Comparison of ENCODE assay signal across 23 cellular contexts in the genomic region with DNA sequence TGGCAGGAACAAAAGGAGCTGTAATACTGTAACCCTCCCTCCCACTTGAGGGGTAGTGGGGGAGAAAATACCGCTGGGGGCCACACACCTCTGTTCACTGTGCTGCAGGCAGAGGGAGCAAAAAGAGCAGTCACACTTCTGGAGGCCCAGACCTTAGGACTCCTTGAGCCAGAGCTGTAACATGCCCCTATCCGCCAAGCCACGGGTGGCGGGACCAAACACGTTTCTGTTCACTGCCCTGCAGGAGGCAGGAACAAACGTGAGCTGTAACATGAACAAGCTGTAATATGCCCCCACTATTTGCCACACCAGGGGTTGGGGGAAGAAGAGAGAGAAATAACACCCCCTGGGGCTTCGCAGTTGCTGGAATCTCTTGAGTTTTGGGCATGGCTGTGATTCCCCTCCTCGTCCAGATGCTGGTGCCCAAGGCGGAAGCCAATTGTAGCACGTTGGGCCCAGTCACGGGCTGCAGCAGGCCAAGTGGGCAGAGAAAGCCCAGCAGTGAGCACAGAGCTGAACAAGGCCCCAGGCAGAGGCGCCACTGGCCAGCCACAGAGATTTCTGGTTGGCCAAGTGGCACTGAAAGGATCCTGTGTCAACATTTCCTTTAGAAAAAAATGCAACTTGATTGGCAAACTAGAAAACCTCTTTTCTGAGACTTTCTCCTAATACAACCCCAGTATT.
"Had no signal": no experiment of that assay in that cellular context is flagged by ENCODE, and none has a peak within 500 bp of the region (broad histone marks: within the 10 kb centered on the region; RNA-seq: fewer than 3 reads in every experiment).

No MANE protein-coding gene starts in this region.

- H3K27me3 ChIP-seq: dorsolateral prefrontal cortex, stomach, upper lobe of right lung had no signal

- H3K27ac ChIP-seq: dorsolateral prefrontal cortex, epithelial cell of prostate, prostate gland, stomach, upper lobe of right lung, VCaP had no signal

- H3K4me1 ChIP-seq: prostate gland, upper lobe of right lung had no signal

- H3K36me3 Mint-ChIP-seq: brain had no signal

- H3K9me3 ChIP-seq: prostate gland, upper lobe of right lung had no signal

- FAIRE-seq: colon, islet of Langerhans had no signal

- H3K27me3 Mint-ChIP-seq: activated naive CD8-positive, alpha-beta T cell treated with anti-CD3 and anti-CD28 coated beads, Interleukin-2, amount 50 U/mL, for 24 hours; brain had no signal

- H3K4me3 Mint-ChIP-seq: activated naive CD8-positive, alpha-beta T cell treated with anti-CD3 and anti-CD28 coated beads, Interleukin-2, amount 50 U/mL, for 24 hours; brain had no signal

- H3K36me3 ChIP-seq: prostate gland, stomach, upper lobe of right lung had no signal

- DNase-seq: activated CD4-positive, alpha-beta T cell treated with anti-CD3 and anti-CD28 coated beads for 1 hour; activated CD4-positive, alpha-beta T cell treated with anti-CD3 and anti-CD28 coated beads, Interleukin-2, amount 50 U/mL, for 48 hours; activated naive CD8-positive, alpha-beta T cell treated with anti-CD3 and anti-CD28 coated beads, Interleukin-2, amount 50 U/mL, for 24 hours; anterior cingulate cortex; caudate nucleus; dorsolateral prefrontal cortex; foreskin fibroblast; glutamatergic neuron; hippocampal formation; left colon; right cardiac atrium; stimulated activated CD4-positive, alpha-beta T cell treated with anti-CD3 and anti-CD28 coated beads, Interleukin-15, amount 100 ng/mL, for 24 hours; stimulated activated CD4-positive, alpha-beta T cell treated with anti-CD3 and anti-CD28 coated beads, Interleukin-2, amount 100 ng/mL, for 48 hours; stomach; T-helper 2 cell; upper lobe of right lung had no signal

- H3K4me3 ChIP-seq: dorsolateral prefrontal cortex, prostate gland, skin epidermis, stomach, upper lobe of right lung had no signal

- H3K27ac Mint-ChIP-seq: activated naive CD8-positive, alpha-beta T cell treated with anti-CD3 and anti-CD28 coated beads, Interleukin-2, amount 50 U/mL, for 24 hours; brain had no signal

- ATAC-seq: activated naive CD8-positive, alpha-beta T cell treated with anti-CD3 and anti-CD28 coated beads, Interleukin-2, amount 50 U/mL, for 24 hours; left colon; right cardiac atrium; upper lobe of right lung had no signal

- H3K9me3 Mint-ChIP-seq: activated naive CD8-positive, alpha-beta T cell treated with anti-CD3 and anti-CD28 coated beads, Interleukin-2, amount 50 U/mL, for 24 hours had no signal
